Comparison of ENCODE assay signal across 26 cellular contexts in the genomic region with DNA sequence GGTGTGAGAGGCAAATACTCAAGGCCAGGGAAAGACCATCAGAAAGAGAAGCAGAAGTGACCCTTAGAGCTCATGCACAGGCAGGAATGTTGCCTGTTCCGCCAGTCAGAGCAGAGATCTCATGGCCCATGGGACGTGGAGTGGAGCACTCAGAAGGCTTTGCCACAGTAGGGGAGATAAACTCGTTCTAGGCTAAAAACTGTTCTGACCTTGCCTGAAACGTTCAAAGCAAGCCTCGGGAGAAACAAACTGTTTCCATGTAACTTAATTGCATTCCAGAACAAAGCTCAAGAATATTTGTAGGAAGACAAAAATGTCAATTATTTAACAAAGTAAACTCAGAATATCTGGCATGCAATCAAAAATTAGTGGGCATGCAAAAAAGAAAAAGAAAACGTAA. TPM values are rescaled to one million over a fixed set of nuclear protein-coding genes. Genes with fewer than 3 reads are reported as not detected.
DNase-seq lines count a peak whose midpoint lies in the region; ATAC-seq and TF ChIP-seq lines count a peak whose summit lies in the region.
"Had no signal": no experiment of that assay in that cellular context is flagged by ENCODE, and none has a peak within 500 bp of the region (broad histone marks: within the 10 kb centered on the region; RNA-seq: fewer than 3 reads in every experiment).

No MANE protein-coding gene starts in this region.

- H3K27me3 Mint-ChIP-seq in Caco-2 (ENCODE audit: insufficient read depth, unreplicated experiment) (peaks cover 18% of the 10 kb centered on the region), neural progenitor cell (ENCODE audit: insufficient read depth, low read depth) (peaks cover 12% of the 10 kb centered on the region)
- H3K27me3 Mint-ChIP-seq in T-helper 2 cell treated with Interferon-gamma antibody and Interleukin-4, amounts not matched to agents 5 μg/mL and 100 μg/mL, for 36 hours (ENCODE audit: low read depth), result peaks cover 33% of the 10 kb centered on the region

- BruUV-seq in Caco-2 (replicated peaks; lab: Mats Ljungman, UMichigan), result no TSS peak

- peaks cover 6% of the 10 kb centered on the region; the same call in 1 of the 2 replicates for H3K9me3 ChIP-seq in Caco-2
- H3K9me3 ChIP-seq in adipocyte (ENCODE audit: control insufficient read depth, low read length), result peaks cover 16% of the 10 kb centered on the region
- H3K9me3 ChIP-seq in neural progenitor cell (ENCODE audit: low read depth), result no peaks in the 10 kb centered on the region
- H3K9me3 ChIP-seq in heart right ventricle, result peaks cover 0 to 5% (median 0%) of the 10 kb centered on the region in 11 donors
- H3K9me3 ChIP-seq: psoas muscle, vagina had no signal

- H3K9me3 Mint-ChIP-seq in Caco-2 (ENCODE audit: unreplicated experiment) (peaks cover 15% of the 10 kb centered on the region), neural progenitor cell (peaks cover 16% of the 10 kb centered on the region)
- no peaks in the 10 kb centered on the region for H3K9me3 Mint-ChIP-seq in T-helper 2 cell treated with Interferon-gamma antibody and Interleukin-4, amounts not matched to agents 5 μg/mL and 100 μg/mL, for 36 hours
- H3K9me3 Mint-ChIP-seq: activated T-helper 1 cell treated with anti-CD3 and anti-CD28 coated beads, Interleukin-12 subunit alpha, Interleukin-12 subunit beta, Interleukin-2, Interleukin-4 antibody, amounts not matched to agents 30 ng/mL and 10 ng/mL and 1 ng/mL, durations not matched to agents 14 hours and 24 hours and 36 hours; stimulated activated effector memory CD8-positive, alpha-beta T cell treated with anti-CD3 and anti-CD28 coated beads, Interleukin-12 subunit alpha, Interleukin-12 subunit beta, amount 100 ng/mL, for 72 hours; T-helper 1 cell treated with Interleukin-12 subunit alpha and Interleukin-12 subunit beta and Interleukin-4 antibody, amounts not matched to agents 30 μg/mL and 1 μg/mL, for 36 hours had no signal

- H3K27me3 ChIP-seq in Caco-2 (replicated peaks; ENCODE audit: control insufficient read depth, insufficient read depth, low read length) (no peaks in the 10 kb centered on the region), adipocyte (replicated peaks; ENCODE audit: control insufficient read depth, insufficient read depth, low read length) (peaks cover 34% of the 10 kb centered on the region), neural progenitor cell (peaks cover 15% of the 10 kb centered on the region), heart right ventricle (peaks cover 0 to 57% (median 23%) of the 10 kb centered on the region in 7 donors)
- H3K27me3 ChIP-seq: vagina had no signal

- intact Hi-C loops in Caco-2 (cut with micrococcal nuclease; ENCODE audit: unreplicated experiment) (no loop called here), heart right ventricle (cut with DNase I) (no loop called here)

- H3K27ac Mint-ChIP-seq in Caco-2 (ENCODE audit: unreplicated experiment) (peak overlapping the region; percentile 3), neural progenitor cell (peak overlapping the region; percentile 62)
- H3K27ac Mint-ChIP-seq in T-helper 2 cell treated with Interferon-gamma antibody and Interleukin-4, amounts not matched to agents 5 μg/mL and 100 μg/mL, for 36 hours, result no peak overlapping the region
- H3K27ac Mint-ChIP-seq: activated T-helper 1 cell treated with anti-CD3 and anti-CD28 coated beads, Interleukin-12 subunit alpha, Interleukin-12 subunit beta, Interleukin-2, Interleukin-4 antibody, amounts not matched to agents 30 ng/mL and 10 ng/mL and 1 ng/mL, durations not matched to agents 14 hours and 24 hours and 36 hours; stimulated activated effector memory CD8-positive, alpha-beta T cell treated with anti-CD3 and anti-CD28 coated beads, Interleukin-12 subunit alpha, Interleukin-12 subunit beta, amount 100 ng/mL, for 72 hours; T-helper 1 cell treated with Interleukin-12 subunit alpha and Interleukin-12 subunit beta and Interleukin-4 antibody, amounts not matched to agents 30 μg/mL and 1 μg/mL, for 36 hours had no signal

- POLR2A ChIA-PET in Caco-2 (lab: Charles Lee), result no interaction called here

- H3K4me1 ChIP-seq in Caco-2 (no peaks in the 10 kb centered on the region), adipocyte (ENCODE audit: control insufficient read depth, insufficient read depth, low read length) (peaks cover 10% of the 10 kb centered on the region), neural progenitor cell (peaks cover 10% of the 10 kb centered on the region), heart right ventricle (no peaks in the 10 kb centered on the region)
- H3K4me1 ChIP-seq: psoas muscle, vagina had no signal

- H3K27ac ChIP-seq in neural progenitor cell, result no peak overlapping the region
- no peak overlapping the region for H3K27ac ChIP-seq in heart right ventricle
- H3K27ac ChIP-seq: psoas muscle, SK-N-MC, vagina had no signal

- WGBS in heart right ventricle, 2 donors, result 50 to 59% methylated on average over 6 of the region's 6 CpGs

- no peak overlapping the region for H3K4me3 ChIP-seq in Caco-2 (ENCODE audit: low read depth, low read length)
- no peak overlapping the region for H3K4me3 ChIP-seq in adipocyte (ENCODE audit: low read length)
- H3K4me3 ChIP-seq in neural progenitor cell, result no peak overlapping the region
- H3K4me3 ChIP-seq in heart right ventricle, result no peak overlapping the region
- H3K4me3 ChIP-seq: GM12878, psoas muscle, SK-N-MC, vagina had no signal

- H3K4me1 Mint-ChIP-seq in Caco-2 (ENCODE audit: low read depth, unreplicated experiment), result peaks cover 8% of the 10 kb centered on the region
- H3K4me1 Mint-ChIP-seq in neural progenitor cell, result peaks cover 12% of the 10 kb centered on the region
- H3K4me1 Mint-ChIP-seq in T-helper 2 cell treated with Interferon-gamma antibody and Interleukin-4, amounts not matched to agents 5 μg/mL and 100 μg/mL, for 36 hours (ENCODE audit: low read depth), result no peaks in the 10 kb centered on the region
- H3K4me1 Mint-ChIP-seq: stimulated activated effector memory CD8-positive, alpha-beta T cell treated with anti-CD3 and anti-CD28 coated beads, Interleukin-12 subunit alpha, Interleukin-12 subunit beta, amount 100 ng/mL, for 72 hours had no signal

- DNase-seq in Caco-2 (no peak), adipocyte (ENCODE audit: low read depth) (peak; percentile 49), fibroblast of gingiva (ENCODE audit: low read depth) (peak; percentile 32), neural progenitor cell (ENCODE audit: low spot score) (no peak), heart right ventricle (no peak)
- no peak for DNase-seq in T-helper 2 cell treated with Interferon-gamma antibody and Interleukin-4, amounts not matched to agents 5 μg/mL and 100 μg/mL, for 36 hours (ENCODE audit: low spot score)
- DNase-seq: activated CD4-positive, alpha-beta T cell treated with anti-CD3 and anti-CD28 coated beads, Interleukin-2, amount 50 U/mL, for 1 hour; activated naive CD4-positive, alpha-beta T cell treated with anti-CD3 and anti-CD28 coated beads, Interleukin-2, amount 50 U/mL, for 16 hours; anterior cingulate cortex; caudate nucleus; effector CD8-positive, alpha-beta T cell; GOT3; NCI-H1048; NCI-H187; NCI-H69; psoas muscle; RPMI8226; stimulated activated CD4-positive, alpha-beta T cell treated with anti-CD3 and anti-CD28 coated beads, Interleukin-2, amount 100 ng/mL, for 48 hours had no signal

- CTCF ChIA-PET in Caco-2 (lab: Charles Lee), result no interaction called here

- H3K36me3 Mint-ChIP-seq in Caco-2 (ENCODE audit: insufficient read depth, unreplicated experiment), result no peaks in the 10 kb centered on the region
- H3K36me3 Mint-ChIP-seq in neural progenitor cell, result peaks cover 3% of the 10 kb centered on the region
- no peaks in the 10 kb centered on the region for H3K36me3 Mint-ChIP-seq in T-helper 2 cell treated with Interferon-gamma antibody and Interleukin-4, amounts not matched to agents 5 μg/mL and 100 μg/mL, for 36 hours (ENCODE audit: low read depth)
- H3K36me3 Mint-ChIP-seq: stimulated activated effector memory CD8-positive, alpha-beta T cell treated with anti-CD3 and anti-CD28 coated beads, Interleukin-12 subunit alpha, Interleukin-12 subunit beta, amount 100 ng/mL, for 72 hours had no signal

- H4K20me1 ChIP-seq in neural progenitor cell (ENCODE audit: low read depth), result no peaks in the 10 kb centered on the region

- H3K4me3 Mint-ChIP-seq in Caco-2 (ENCODE audit: unreplicated experiment) (peak overlapping the region; percentile 12), neural progenitor cell (no peak overlapping the region)
- no peak overlapping the region for H3K4me3 Mint-ChIP-seq in T-helper 2 cell treated with Interferon-gamma antibody and Interleukin-4, amounts not matched to agents 5 μg/mL and 100 μg/mL, for 36 hours
- H3K4me3 Mint-ChIP-seq: activated T-helper 1 cell treated with anti-CD3 and anti-CD28 coated beads, Interleukin-12 subunit alpha, Interleukin-12 subunit beta, Interleukin-2, Interleukin-4 antibody, amounts not matched to agents 30 ng/mL and 10 ng/mL and 1 ng/mL, durations not matched to agents 14 hours and 24 hours and 36 hours; stimulated activated effector memory CD8-positive, alpha-beta T cell treated with anti-CD3 and anti-CD28 coated beads, Interleukin-12 subunit alpha, Interleukin-12 subunit beta, amount 100 ng/mL, for 72 hours; T-helper 1 cell treated with Interleukin-12 subunit alpha and Interleukin-12 subunit beta and Interleukin-4 antibody, amounts not matched to agents 30 μg/mL and 1 μg/mL, for 36 hours had no signal

- no peaks in the 10 kb centered on the region for H3K36me3 ChIP-seq in Caco-2 (ENCODE audit: control insufficient read depth, insufficient read depth, low read length)
- H3K36me3 ChIP-seq in adipocyte (ENCODE audit: control insufficient read depth, insufficient read depth, low read length, severe bottlenecking), result no peaks in the 10 kb centered on the region
- H3K36me3 ChIP-seq in neural progenitor cell, result no peaks in the 10 kb centered on the region
- H3K36me3 ChIP-seq in heart right ventricle, result no peaks in the 10 kb centered on the region
- H3K36me3 ChIP-seq: vagina had no signal

- TF ChIP-seq CTCF in Caco-2 (IDR thresholded peaks at IDR 0.05; ENCODE audit: insufficient read depth in 1 of 2, low read depth in 1 of 2, low read length in 1 of 2, severe bottlenecking in 1 of 2, unreplicated experiment in 1 of 2) (no peak), neural progenitor cell (IDR thresholded peaks at IDR 0.05) (no peak), heart right ventricle (IDR thresholded peaks at IDR 0.05) (no peak)

- H3F3A ChIP-seq in neural progenitor cell (ENCODE audit: low read depth), result peaks cover 6% of the 10 kb centered on the region

- no peak overlapping the region for H3K9ac ChIP-seq in adipocyte (ENCODE audit: low read length)
- H3K9ac ChIP-seq in neural progenitor cell, result no peak overlapping the region

- ATAC-seq in HG02678 (IDR thresholded peaks at IDR 0.05; ENCODE audit: unreplicated experiment) (no peak), GM21619 (IDR thresholded peaks at IDR 0.05; ENCODE audit: unreplicated experiment) (no peak), heart right ventricle (no peak)
- ATAC-seq: GM12878; psoas muscle; stimulated activated effector memory CD8-positive, alpha-beta T cell treated with anti-CD3 and anti-CD28 coated beads, Interleukin-12 subunit alpha, Interleukin-12 subunit beta, amount 100 ng/mL, for 72 hours had no signal

- no peak overlapping the region for H2AFZ ChIP-seq in neural progenitor cell (replicated peaks)

- no peak overlapping the region for H3K4me2 ChIP-seq in neural progenitor cell

- no peaks in the 10 kb centered on the region for H3K79me2 ChIP-seq in neural progenitor cell (ENCODE audit: low read depth)

RNA-seq across cellular contexts. Expression of a gene that starts 20.7 kb away (rescaled TPM):
- total RNA-seq in Caco-2 (2022), result 45.4 and 47.3 TPM in 2 replicates
- total RNA-seq in neural progenitor cell (ENCODE audit: low replicate concordance), result 7.7 and 17.3 TPM in 2 replicates
- 1 to 10 TPM; 1.5 to 8.5 (median 3.5) TPM for total RNA-seq in heart right ventricle
- 1 to 10 TPM; 3.8 to 7.2 TPM for polyA plus RNA-seq in heart right ventricle

Comparison
In these comparisons a context has a peak if more than half of its experiments do, and no peak if none do; other contexts are left out.
1. DNase-seq: peak in adipocyte (single experiment) and fibroblast of gingiva (single experiment); none in Caco-2 (0 of 2), neural progenitor cell (single experiment), T-helper 2 cell treated with Interferon-gamma antibody and Interleukin-4, amounts not matched to agents 5 μg/mL and 100 μg/mL, for 36 hours (single experiment) and heart right ventricle (0 of 2).